In the genomic region with DNA sequence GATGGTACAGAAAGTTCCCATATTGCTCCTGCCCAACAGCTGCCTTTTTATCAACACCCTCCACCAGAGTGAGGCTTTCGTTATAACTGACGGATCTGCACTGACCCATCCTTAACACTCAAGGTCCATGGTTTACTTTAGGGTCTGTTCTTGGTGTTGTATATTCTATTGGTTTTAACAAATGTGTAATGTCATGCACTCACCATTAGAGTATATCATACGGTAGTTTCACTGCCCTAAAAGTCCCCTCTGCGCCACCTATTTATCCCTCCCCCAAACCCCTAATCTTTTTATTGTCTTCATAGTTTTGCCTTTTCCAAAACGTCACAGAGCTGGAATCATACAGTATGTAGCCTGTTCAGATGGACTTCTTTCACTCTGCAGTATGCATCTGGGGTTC, we compare ENCODE assay signal across 1 cellular context.
TF ChIP-seq lines count a peak whose summit lies in the region.

No MANE protein-coding gene starts in this region.

TF ChIP-seq in A549, 52 proteins besides CTCF, POLR2A, EP300 and RAD21 (continued from another document):
- TF ChIP-seq EHMT2 (IDR thresholded peaks at IDR 0.05; ENCODE audit: low read depth), result no peak
- TF ChIP-seq, protein P1, sequence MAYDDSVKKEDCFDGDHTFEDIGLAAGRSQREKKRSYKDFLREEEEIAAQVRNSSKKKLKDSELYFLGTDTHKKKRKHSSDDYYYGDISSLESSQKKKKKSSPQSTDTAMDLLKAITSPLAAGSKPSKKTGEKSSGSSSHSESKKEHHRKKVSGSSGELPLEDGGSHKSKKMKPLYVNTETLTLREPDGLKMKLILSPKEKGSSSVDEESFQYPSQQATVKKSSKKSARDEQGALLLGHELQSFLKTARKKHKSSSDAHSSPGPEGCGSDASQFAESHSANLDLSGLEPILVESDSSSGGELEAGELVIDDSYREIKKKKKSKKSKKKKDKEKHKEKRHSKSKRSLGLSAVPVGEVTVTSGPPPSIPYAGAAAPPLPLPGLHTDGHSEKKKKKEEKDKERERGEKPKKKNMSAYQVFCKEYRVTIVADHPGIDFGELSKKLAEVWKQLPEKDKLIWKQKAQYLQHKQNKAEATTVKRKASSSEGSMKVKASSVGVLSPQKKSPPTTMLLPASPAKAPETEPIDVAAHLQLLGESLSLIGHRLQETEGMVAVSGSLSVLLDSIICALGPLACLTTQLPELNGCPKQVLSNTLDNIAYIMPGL (CRISPR knock-in tag; IDR thresholded peaks at IDR 0.05; ENCODE audit: borderline replicate concordance), result no peak
- no peak for TF ChIP-seq CBX2 (IDR thresholded peaks at IDR 0.05; ENCODE audit: borderline replicate concordance, low read depth)
- no peak for TF ChIP-seq CHD2 (IDR thresholded peaks at IDR 0.05; ENCODE audit: low read length, partially characterized antibody)
- TF ChIP-seq HDAC2 (IDR thresholded peaks at IDR 0.05), result no peak
- no peak for TF ChIP-seq KDM1A (IDR thresholded peaks at IDR 0.05; ENCODE audit: low read depth)
- no peak for TF ChIP-seq FOSB (CRISPR knock-in tag; IDR thresholded peaks at IDR 0.05)
